ENCODE assay signal across 8 cellular contexts in the genomic region with DNA sequence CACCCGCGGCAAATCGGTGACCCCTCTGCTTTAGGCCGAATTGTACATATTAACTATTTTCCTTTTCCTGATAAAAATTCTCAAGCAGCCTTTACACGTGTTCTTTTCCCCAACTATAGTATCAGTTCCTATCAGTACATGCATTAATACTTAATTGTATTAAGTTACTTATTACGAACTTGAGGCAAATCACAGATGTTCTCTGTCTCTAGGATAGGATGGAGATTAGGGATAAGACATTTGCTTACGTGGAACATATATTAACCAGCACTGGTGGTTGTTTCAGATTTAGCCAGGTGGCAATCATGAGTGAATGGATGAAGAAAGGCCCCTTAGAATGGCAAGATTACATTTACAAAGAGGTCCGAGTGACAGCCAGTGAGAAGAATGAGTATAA. TPM values are rescaled to one million over a fixed set of nuclear protein-coding genes. Genes with fewer than 3 reads are reported as not detected.
DNase-seq lines count a peak whose midpoint lies in the region; ATAC-seq and TF ChIP-seq lines count a peak whose summit lies in the region.

No MANE protein-coding gene starts in this region.

- no peak for TF ChIP-seq CTCF in CD4-positive, alpha-beta T cell (IDR thresholded peaks at IDR 0.05)

- peak overlapping the region; percentile 89 for H3K27ac Mint-ChIP-seq in CD4-positive, alpha-beta T cell

- H3K36me3 Mint-ChIP-seq in CD4-positive, alpha-beta T cell (ENCODE audit: low read depth), result peaks cover 32% of the 10 kb centered on the region

- no peaks in the 10 kb centered on the region for H3K9me3 ChIP-seq in CD4-positive, alpha-beta T cell (ENCODE audit: control insufficient read depth, low read length)
- H3K9me3 ChIP-seq in ectodermal cell (ENCODE audit: control insufficient read depth, low read length) (no peaks in the 10 kb centered on the region), neuronal stem cell (replicated peaks in 1 of 2; ENCODE audit: control insufficient read depth in 2 of 2, insufficient read depth in 1 of 2, low read depth in 1 of 2, low read length in 2 of 2) (no peaks in the 10 kb centered on the region)

- peak overlapping the region; percentile 17 for H3K9ac ChIP-seq in neuronal stem cell (ENCODE audit: low read depth, low read length, poor library complexity)

- H2BK15ac ChIP-seq in neuronal stem cell (ENCODE audit: low read length), result no peak overlapping the region

- no peak overlapping the region for H3K14ac ChIP-seq in neuronal stem cell (ENCODE audit: low read length)

- ATAC-seq in CD4-positive, alpha-beta T cell (ENCODE audit: poor library complexity), result no peak
- no peak for ATAC-seq in HG02759 (IDR thresholded peaks at IDR 0.05; ENCODE audit: unreplicated experiment)

- DNase-seq in CD4-positive, alpha-beta T cell, result no peak
- DNase-seq in NAMALWA (ENCODE audit: low spot score) (peak; percentile 23), neuronal stem cell (ENCODE audit: low spot score) (no peak), cerebellar nuclear complex (lab: John Stamatoyannopoulos, UW) (no peak), mucosa of gallbladder (ENCODE audit: low spot score) (no peak), RPMI8226 (no peak)

- H3K4ac ChIP-seq in neuronal stem cell (ENCODE audit: low read length), result no peak overlapping the region

- H2AK5ac ChIP-seq in neuronal stem cell (ENCODE audit: low read depth, low read length), result no peak overlapping the region

- H3K18ac ChIP-seq in neuronal stem cell (ENCODE audit: low read length), result no peak overlapping the region

- peak overlapping the region; percentile 85 for H3K4me3 ChIP-seq in ectodermal cell (ENCODE audit: insufficient read depth, low read depth, low read length)
- peak overlapping the region; percentile 60 to 83 for H3K4me3 ChIP-seq in neuronal stem cell (ENCODE audit: low read length in 2 of 2)

- peaks cover 19% of the 10 kb centered on the region for H3K27me3 Mint-ChIP-seq in CD4-positive, alpha-beta T cell

- H3K23ac ChIP-seq in neuronal stem cell (ENCODE audit: low read depth, low read length, poor library complexity), result no peak overlapping the region

- no peaks in the 10 kb centered on the region for H3K27me3 ChIP-seq in CD4-positive, alpha-beta T cell (ENCODE audit: control insufficient read depth, insufficient read depth, low read length)
- H3K27me3 ChIP-seq in ectodermal cell (ENCODE audit: control insufficient read depth, insufficient read depth, low read length, poor library complexity, severe bottlenecking) (peaks cover 24% of the 10 kb centered on the region), neuronal stem cell (ENCODE audit: control insufficient read depth in 3 of 3, insufficient read depth in 3 of 3, low read depth in 1 of 3, low read length in 3 of 3) (peaks cover 0 to 3% (median 0%) of the 10 kb centered on the region in 3 experiments)

- H2AFZ ChIP-seq in neuronal stem cell (ENCODE audit: low read length), result peak overlapping the region; percentile 82

- H3K4me1 ChIP-seq in ectodermal cell (ENCODE audit: control insufficient read depth, insufficient read depth, low read length) (peaks cover 4% of the 10 kb centered on the region), neuronal stem cell (ENCODE audit: control insufficient read depth in 2 of 2, insufficient read depth in 1 of 2, low read depth in 1 of 2, low read length in 2 of 2) (no peaks in the 10 kb centered on the region)

- H3K79me1 ChIP-seq in neuronal stem cell (ENCODE audit: low read depth, low read length), result no peaks in the 10 kb centered on the region

- POLR2A ChIA-PET in CD4-positive, alpha-beta T cell (lab: Charles Lee), result interaction anchor here (5.0 kb wide), 1 partner anchor 28 kb away, joined by 52 read pairs; a partner anchor contains a TSS

- peak overlapping the region; percentile 60 for H3K4me2 ChIP-seq in neuronal stem cell (ENCODE audit: insufficient read depth, low read length, poor library complexity, severe bottlenecking)

- no peak overlapping the region for H2BK5ac ChIP-seq in neuronal stem cell (ENCODE audit: low read length)

- H4K8ac ChIP-seq in neuronal stem cell (ENCODE audit: low read depth, low read length), result no peak overlapping the region

- 45% methylated on average over 7 to 8 of the region's 8 CpGs for WGBS in ectodermal cell, 2 experiments
- WGBS in neuronal stem cell (ENCODE audit: extremely low coverage in 2 of 2, insufficient read length in 2 of 2, insufficient replicate concordance in 1 of 2), 2 donors, result no CpG with 5 or more reads among the region's 8 CpGs

- intact Hi-C loops in CD4-positive, alpha-beta T cell (cut with DNase I, micrococcal nuclease), result loop anchor here (1.0 to 10.0 kb wide), 4 partner anchors 27 to 1814 kb away; a partner anchor contains a TSS

- H3K36me3 ChIP-seq in ectodermal cell (ENCODE audit: control insufficient read depth, insufficient read depth, low read length), result peaks cover 7% of the 10 kb centered on the region
- H3K36me3 ChIP-seq in neuronal stem cell (replicated peaks in 1 of 2; ENCODE audit: control insufficient read depth in 2 of 2, insufficient read depth in 2 of 2, low read length in 2 of 2), result peaks cover 4 to 13% of the 10 kb centered on the region in 2 donors

- no peak overlapping the region for H2BK120ac ChIP-seq in neuronal stem cell (ENCODE audit: low read depth, low read length)

- no peak overlapping the region for H2BK12ac ChIP-seq in neuronal stem cell (ENCODE audit: low read length)

- H3K4me1 Mint-ChIP-seq in CD4-positive, alpha-beta T cell (ENCODE audit: low read depth), result peaks cover 12% of the 10 kb centered on the region

- H3K27ac ChIP-seq in CD4-positive, alpha-beta T cell (ENCODE audit: low read depth, low read length), result peak overlapping the region; percentile 73
- H3K27ac ChIP-seq in ectodermal cell (ENCODE audit: insufficient read depth, low read depth, low read length, poor library complexity, severe bottlenecking) (no peak overlapping the region), neuronal stem cell (replicated peaks; ENCODE audit: low read length) (no peak overlapping the region)

- H3K9me3 Mint-ChIP-seq in CD4-positive, alpha-beta T cell, result no peaks in the 10 kb centered on the region

- CTCF ChIA-PET in CD4-positive, alpha-beta T cell (lab: Charles Lee), result interaction anchor here (1.7 kb wide), 1 partner anchor 27 kb away, joined by 5 read pairs; a partner anchor contains a TSS

- no peak overlapping the region for H4K91ac ChIP-seq in neuronal stem cell (ENCODE audit: low read depth, low read length, poor library complexity)

- peak overlapping the region; percentile 90 for H3K4me3 Mint-ChIP-seq in CD4-positive, alpha-beta T cell

RNA-seq across cellular contexts. Expression of a gene that starts 0.7 kb away (rescaled TPM):
- total RNA-seq in CD4-positive, alpha-beta T cell, result 1 to 10 TPM; 1.2 to 2.1 TPM
- polyA plus RNA-seq in ectodermal cell (2013, experiment 1 of 4), result 14.2 TPM
- polyA plus RNA-seq in ectodermal cell (2013, experiment 2 of 4), result 12.9 TPM
- polyA plus RNA-seq in ectodermal cell (2013, experiment 3 of 4), result 12.8 TPM
- 12.5 TPM for polyA plus RNA-seq in ectodermal cell (2013, experiment 4 of 4)
- polyA plus RNA-seq in neuronal stem cell (2013, experiment 1 of 2), result 8.5 TPM
- 9.0 TPM for polyA plus RNA-seq in neuronal stem cell (2013, experiment 2 of 2)
- 18.2 TPM for total RNA-seq in mucosa of gallbladder

RNA-seq across cellular contexts. Expression of a gene that starts 27.5 kb away (rescaled TPM):
- 100 to 1,000 TPM; 550 to 557 TPM for total RNA-seq in CD4-positive, alpha-beta T cell
- 337 TPM for polyA plus RNA-seq in ectodermal cell (2013, experiment 1 of 4)
- 365 TPM for polyA plus RNA-seq in ectodermal cell (2013, experiment 2 of 4)
- 357 TPM for polyA plus RNA-seq in ectodermal cell (2013, experiment 3 of 4)
- 354 TPM for polyA plus RNA-seq in ectodermal cell (2013, experiment 4 of 4)
- polyA plus RNA-seq in neuronal stem cell (2013, experiment 1 of 2), result 341 TPM
- 342 TPM for polyA plus RNA-seq in neuronal stem cell (2013, experiment 2 of 2)
- total RNA-seq in mucosa of gallbladder, result 84.8 TPM
